Comparison of ENCODE assay signal across 1 cellular context in the genomic region with DNA sequence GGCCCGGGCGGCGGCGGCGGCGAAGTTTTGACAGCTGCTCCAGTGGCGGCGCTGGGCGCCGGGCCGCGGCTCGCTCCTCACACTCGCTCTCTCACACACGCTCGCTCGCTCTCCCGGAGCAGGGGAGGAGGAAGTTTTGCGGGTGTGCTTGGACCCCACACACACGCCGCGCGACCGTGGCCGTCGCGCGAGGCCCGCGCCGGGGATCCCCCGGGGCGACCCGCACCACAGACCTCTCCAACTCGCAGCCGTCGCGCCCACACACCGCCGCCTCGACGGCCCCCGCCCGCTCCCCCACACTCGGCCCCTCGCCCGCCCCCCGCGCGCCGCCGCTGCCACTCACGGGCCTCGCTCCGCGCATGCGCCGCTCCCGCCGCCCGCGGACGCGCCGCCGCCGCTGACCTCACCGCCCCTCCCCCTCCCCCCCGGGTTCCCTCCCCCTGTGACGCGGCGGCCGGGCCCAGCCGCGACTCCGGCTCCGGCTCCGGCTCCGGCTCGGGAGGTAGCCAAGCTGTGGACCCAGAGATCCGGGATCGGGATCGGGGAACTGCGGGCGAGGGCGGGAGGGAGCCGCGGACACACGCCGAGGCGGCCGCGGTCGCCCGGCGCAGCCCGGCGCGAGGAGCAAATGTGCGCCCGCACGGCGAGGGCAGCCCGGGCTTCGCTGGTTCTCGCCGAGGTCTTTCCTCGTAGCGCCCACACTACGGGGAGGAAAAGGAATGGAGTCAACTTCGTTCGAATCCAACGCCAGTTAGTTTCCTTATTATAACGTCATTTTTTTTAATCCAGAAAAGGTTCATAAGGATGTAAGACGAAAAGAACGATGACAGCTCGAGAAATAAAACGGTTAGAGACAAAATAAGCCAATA.
TF ChIP-seq lines count a peak whose summit lies in the region.

No MANE protein-coding gene starts in this region.

TF ChIP-seq in SK-N-SH, 30 proteins besides CTCF, POLR2A, EP300 and RAD21 (continued from another document):
- peak; percentile 87 for TF ChIP-seq MAX (IDR thresholded peaks at IDR 0.05; ENCODE audit: low read depth)
